ENCODE assay signal across 32 cellular contexts in genomic region chrX:108160309-108160708, GRCh38.
"Had no signal": no experiment of that assay in that cellular context is flagged by ENCODE, and none has a peak within 500 bp of the region (broad histone marks: within the 10 kb centered on the region; RNA-seq: fewer than 3 reads in every experiment).

No MANE protein-coding gene starts in this region.

- H3K27ac ChIP-seq: KMS-11 had no signal

- H3K9ac ChIP-seq: KMS-11 had no signal

- DNase-seq: Karpas-422, Kasumi-1, KG1, MG63, MM.1S, MV-4-11, NCI-H1048, NCI-H1092, NCI-H1092 treated with DMSO at 0.1 percent for 48 hours, NCI-H1105, NCI-H1417 treated with DMSO at 0.1 percent for 48 hours, NCI-H1436, NCI-H1436 treated with DMSO at 0.1 percent for 48 hours, NCI-H146, NCI-H1694, NCI-H1694 treated with DMSO at 0.1 percent for 48 hours, NCI-H187, NCI-H187 treated with DMSO at 0.1 percent for 48 hours, NCI-H1930, NCI-H2029, NCI-H2029 treated with DMSO at 0.1 percent for 48 hours, NCI-H2081, NCI-H2081 treated with DMSO at 0.1 percent for 48 hours, NCI-H2107, NCI-H2171, NCI-H2171 treated with DMSO at 0.1 percent for 48 hours, NCI-H2227 treated with DMSO at 0.1 percent for 48 hours, NCI-H226, NCI-H345, NCI-H446, NCI-H446 treated with DMSO at 0.1 percent for 48 hours had no signal

- H3K9me3 ChIP-seq: MG63 had no signal

- H3K36me3 ChIP-seq: MG63 had no signal

- H3K4me2 ChIP-seq: KMS-11 had no signal

- H3K27me3 ChIP-seq: MG63 had no signal

- H3K4me3 ChIP-seq: MG63 had no signal
